ENCODE assay signal across 17 cellular contexts in genomic region chr12:118319627-118320026, GRCh38. TPM values are rescaled to one million over a fixed set of nuclear protein-coding genes. Genes with fewer than 3 reads are reported as not detected.
DNase-seq lines count a peak whose midpoint lies in the region; ATAC-seq, FAIRE-seq and TF ChIP-seq lines count a peak whose summit lies in the region.
"Had no signal": no experiment of that assay in that cellular context is flagged by ENCODE, and none has a peak within 500 bp of the region (broad histone marks: within the 10 kb centered on the region; RNA-seq: fewer than 3 reads in every experiment).

No MANE protein-coding gene starts in this region.

- no peak overlapping the region for H3K4me3 ChIP-seq in SK-N-SH (ENCODE audit: low read depth in 2 of 2, low read length in 1 of 2)
- H3K4me3 ChIP-seq in NB4 (ENCODE audit: low read depth, low read length) = no peak overlapping the region
- H3K4me3 ChIP-seq in small intestine (ENCODE audit: low read depth in 1 of 2, low read length in 2 of 2) = no peak overlapping the region

- ATAC-seq in SK-N-SH treated with all-trans-retinoic acid at 6 μM for 48 hours (no peak), GM18861 (IDR thresholded peaks at IDR 0.05; ENCODE audit: unreplicated experiment) (no peak), Right ventricle myocardium superior (ENCODE audit: poor library complexity) (no peak)

- H2AFZ ChIP-seq in SK-N-SH (ENCODE audit: low read depth) = no peak overlapping the region

- TF ChIP-seq POLR2A in NB4 (IDR thresholded peaks at IDR 0.05; ENCODE audit: extremely low read depth, insufficient read length) (no peak), erythroblast (IDR thresholded peaks at IDR 0.05; ENCODE audit: low read length) (no peak)

- no peak for TF ChIP-seq EP300 in SK-N-SH (IDR thresholded peaks at IDR 0.05; ENCODE audit: borderline replicate concordance in 1 of 2, low read depth in 1 of 2, low read length in 1 of 2)

- TF ChIP-seq CTCF in SK-N-SH (IDR thresholded peaks at IDR 0.05) (no peak), NB4 (IDR thresholded peaks at IDR 0.05; ENCODE audit: low read depth, low read length) (no peak)

- H3K36me3 ChIP-seq in SK-N-SH (replicated peaks in 1 of 2; ENCODE audit: control insufficient read depth in 1 of 2, insufficient read depth in 2 of 2, low read length in 1 of 2) (peaks cover 0 to 8% of the 10 kb centered on the region in 2 experiments), small intestine (ENCODE audit: control insufficient read depth in 2 of 2, insufficient read depth in 2 of 2, low read length in 2 of 2) (no peaks in the 10 kb centered on the region)

- DNase-seq in SK-N-SH = no peak
- no peak for DNase-seq in GM19239 (ENCODE audit: insufficient read length, low spot score)
- peak; percentile 34 for DNase-seq in NB4 (ENCODE audit: low read depth)
- DNase-seq in erythroblast (lab: John Stamatoyannopoulos, UW) = peak; percentile 17 to 28
- DNase-seq in Right ventricle myocardium superior = no peak
- no peak for DNase-seq in small intestine
- DNase-seq: 8988T; C1 segment of cervical spinal cord; Calu3; CD4-positive, alpha-beta T cell; DMS 273 treated with DMSO at 0.1 percent for 48 hours; H7; KBM-7 had no signal

- H3K27ac ChIP-seq in SK-N-SH (ENCODE audit: low read depth in 2 of 2, low read length in 1 of 2) = no peak overlapping the region
- no peak overlapping the region for H3K27ac ChIP-seq in small intestine (ENCODE audit: low read depth in 1 of 2, low read length in 1 of 2)

- TF ChIP-seq RAD21 in SK-N-SH (IDR thresholded peaks at IDR 0.05; ENCODE audit: low read length) = no peak

- no peak overlapping the region for H3K4me2 ChIP-seq in SK-N-SH

- no peaks in the 10 kb centered on the region for H3K27me3 ChIP-seq in SK-N-SH (ENCODE audit: insufficient read depth)
- H3K27me3 ChIP-seq in small intestine (ENCODE audit: control insufficient read depth in 2 of 2, insufficient read depth in 2 of 2, low read length in 2 of 2) = no peaks in the 10 kb centered on the region

- no peaks in the 10 kb centered on the region for H4K20me1 ChIP-seq in SK-N-SH (ENCODE audit: insufficient read depth)

- H3K9me3 ChIP-seq in SK-N-SH = no peaks in the 10 kb centered on the region
- H3K9me3 ChIP-seq in small intestine (ENCODE audit: control insufficient read depth, low read depth) = no peaks in the 10 kb centered on the region

- intact Hi-C loops in Right ventricle myocardium superior (cut with DNase I) = no loop called here

- POLR2A ChIA-PET in SK-N-SH (lab: Yijun Ruan, JAX) = no interaction called here

- H3K4me1 ChIP-seq in SK-N-SH (ENCODE audit: control insufficient read depth in 1 of 2, insufficient read depth in 2 of 2, low read depth in 1 of 2, low read length in 1 of 2) (peaks cover 0 to 19% of the 10 kb centered on the region in 2 experiments; a peak in 2 of 4 replicates), small intestine (ENCODE audit: control insufficient read depth in 2 of 2, insufficient read depth in 1 of 2, low read depth in 1 of 2, low read length in 1 of 2) (no peaks in the 10 kb centered on the region)

- CTCF ChIA-PET in SK-N-SH (lab: Yijun Ruan, JAX) = interaction anchor here (1.1 to 1.2 kb wide), 2 partner anchors 10 to 56 kb away, joined by 3 to 4 read pairs; partner anchors contain the start of gene SUDS3

- H3K79me2 ChIP-seq in SK-N-SH (ENCODE audit: insufficient read depth) = peaks cover 23% of the 10 kb centered on the region; the same call in 1 of the 2 replicates

- 74% methylated on average over 3 of the region's 3 CpGs for WGBS in SK-N-SH (ENCODE audit: low lambda C conversion rate)
- WGBS in small intestine, 3 donors = 78 to 90% (median 87%) methylated on average over 3 of the region's 3 CpGs

- peaks cover 13% of the 10 kb centered on the region for H3F3A ChIP-seq in SK-N-SH (replicated peaks; ENCODE audit: insufficient read depth)

- FAIRE-seq in GM19239 (lab: Jason Lieb, UNC) (peak; percentile 4), small intestine (lab: Jason Lieb, UNC) (no peak)
- FAIRE-seq: GM12891, HTR-8/SVneo had no signal

- H3K9ac ChIP-seq in SK-N-SH = no peak overlapping the region

- H3K9me2 ChIP-seq in SK-N-SH = no peaks in the 10 kb centered on the region

TF ChIP-seq in SK-N-SH, 30 proteins besides CTCF, POLR2A, EP300 and RAD21 (continues in another document):
- TF ChIP-seq FOXJ3 (CRISPR knock-in tag; IDR thresholded peaks at IDR 0.05) = no peak
- TF ChIP-seq ELF1 (IDR thresholded peaks at IDR 0.05) = no peak
- no peak for TF ChIP-seq MXI1 (IDR thresholded peaks at IDR 0.05; ENCODE audit: low read depth, low read length)
- no peak for TF ChIP-seq RCOR1 (IDR thresholded peaks at IDR 0.05; ENCODE audit: low read length)
- TF ChIP-seq JUND (IDR thresholded peaks at IDR 0.05) = peak; percentile 2; the same call in 1 of the 2 replicates
- no peak for TF ChIP-seq GABPA (IDR thresholded peaks at IDR 0.05; ENCODE audit: low read depth)
- TF ChIP-seq ZBTB33 (IDR thresholded peaks at IDR 0.05; ENCODE audit: borderline replicate concordance, low read depth) = no peak
- no peak for TF ChIP-seq POLR2AphosphoS5 (IDR thresholded peaks at IDR 0.05; ENCODE audit: low read depth, low read length)

TF ChIP-seq in SK-N-SH treated with all-trans-retinoic acid at 6 μM for 48 hours, 23 proteins besides CTCF, POLR2A, EP300 and RAD21 (continues in another document):
- TF ChIP-seq RARB (CRISPR knock-in tag; IDR thresholded peaks at IDR 0.05) (no peak), PPARA (CRISPR knock-in tag; IDR thresholded peaks at IDR 0.05; ENCODE audit: borderline replicate concordance) (no peak), ZC3H10 (CRISPR knock-in tag; IDR thresholded peaks at IDR 0.05) (no peak), ZNF565 (CRISPR knock-in tag; conservative IDR thresholded peaks at IDR 0.05; ENCODE audit: low read depth) (no peak), POU6F1 (CRISPR knock-in tag; IDR thresholded peaks at IDR 0.05; ENCODE audit: borderline replicate concordance, low read depth) (no peak), TSHZ2 (CRISPR knock-in tag; IDR thresholded peaks at IDR 0.05) (no peak), CREB5 (CRISPR knock-in tag; IDR thresholded peaks at IDR 0.05; ENCODE audit: low read depth) (no peak), ZFP3 (CRISPR knock-in tag; IDR thresholded peaks at IDR 0.05) (no peak), CSDC2 (CRISPR knock-in tag; IDR thresholded peaks at IDR 0.05) (no peak)

RNA-seq across cellular contexts. Expression of gene TAOK3, which starts 53.1 kb away (rescaled TPM):
- polyA plus RNA-seq in SK-N-SH (2012; rRNA removed) (18.1 and 20.6 TPM in 2 replicates), small intestine (10 to 100 TPM; 24.1 to 37.3 (median 33.8) TPM)
- 23.6 and 26.1 TPM in 2 replicates for polyA plus RNA-seq in SK-N-SH (2012; cell fraction: cytosol; rRNA removed)
- polyA plus RNA-seq in SK-N-SH (2012; cell fraction: nucleus; rRNA removed) = 24.4 and 31.0 TPM in 2 replicates
- total RNA-seq in Right ventricle myocardium superior = 21.8 TPM

RNA-seq across cellular contexts. Expression of gene SUDS3, which starts 56.7 kb away (rescaled TPM):
- 15.0 and 21.8 TPM in 2 replicates for polyA plus RNA-seq in SK-N-SH (2012; rRNA removed)
- polyA plus RNA-seq in SK-N-SH (2012; cell fraction: cytosol; rRNA removed) = 17.4 and 17.5 TPM in 2 replicates
- 46.3 and 50.3 TPM in 2 replicates for polyA plus RNA-seq in SK-N-SH (2012; cell fraction: nucleus; rRNA removed)
- 17.0 TPM for total RNA-seq in Right ventricle myocardium superior
- polyA plus RNA-seq in small intestine = 10 to 100 TPM in 2 of 3 donors, 1 to 10 TPM in 1; 8.4 to 15.9 (median 15.0) TPM

Comparison
In these comparisons a context has a peak if more than half of its experiments do, and no peak if none do; other contexts are left out.
1. DNase-seq: peak in NB4 (single experiment) and erythroblast (2 of 2); none in SK-N-SH (single experiment), GM19239 (single experiment), Right ventricle myocardium superior (single experiment) and small intestine (single experiment).